12 cellular contexts compared by ENCODE assay signal in genomic region chr5:98638111-98638510, GRCh38.
"Had no signal": no experiment of that assay in that cellular context is flagged by ENCODE, and none has a peak within 500 bp of the region (broad histone marks: within the 10 kb centered on the region; RNA-seq: fewer than 3 reads in every experiment).

No MANE protein-coding gene starts in this region.

- DNase-seq: activated T-cell treated with anti-CD3 and anti-CD28 coated beads, Interleukin-2, amount 50 U/mL, for 1 hour; head of caudate nucleus; naive B cell; sigmoid colon; stimulated activated CD4-positive, alpha-beta T cell treated with anti-CD3 and anti-CD28 coated beads, Interleukin-4, amount 100 ng/mL, for 24 hours; stimulated activated naive CD8-positive, alpha-beta T cell treated with anti-CD3 and anti-CD28 coated beads, Interleukin-15, Interleukin-2, amounts not matched to agents 100 U/mL and 50 U/mL, for 24 hours; T-cell; upper lobe of left lung had no signal

- H3K36me3 ChIP-seq: esophagus muscularis mucosa, gastroesophageal sphincter, sigmoid colon, upper lobe of left lung had no signal

- H3K27ac ChIP-seq: coronary artery, esophagus muscularis mucosa, gastroesophageal sphincter, sigmoid colon, upper lobe of left lung, VCaP had no signal

- H3K4me3 ChIP-seq: coronary artery, esophagus muscularis mucosa, gastroesophageal sphincter, sigmoid colon, upper lobe of left lung had no signal

- H3K9me3 ChIP-seq: esophagus muscularis mucosa, gastroesophageal sphincter, sigmoid colon, upper lobe of left lung had no signal

- H3K27me3 ChIP-seq: esophagus muscularis mucosa, gastroesophageal sphincter, sigmoid colon, upper lobe of left lung had no signal

- H3K4me1 ChIP-seq: sigmoid colon, upper lobe of left lung had no signal
